ENCODE assay signal across 18 cellular contexts in genomic region chr6:161305860-161306259, GRCh38. TPM values are rescaled to one million over a fixed set of nuclear protein-coding genes. Genes with fewer than 3 reads are reported as not detected.
A peak's percentile ranks its signal among the peaks of the same experiment; 100 is the strongest.
DNase-seq lines count a peak whose midpoint lies in the region; TF ChIP-seq lines count a peak whose summit lies in the region.
"Had no signal": no experiment of that assay in that cellular context is flagged by ENCODE, and none has a peak within 500 bp of the region (broad histone marks: within the 10 kb centered on the region; RNA-seq: fewer than 3 reads in every experiment).

No MANE protein-coding gene starts in this region.

- H3K4me1 Mint-ChIP-seq in H9: peaks cover 8 to 9% of the 10 kb centered on the region in 2 experiments

- no peak overlapping the region for H2BK15ac ChIP-seq in H9 (ENCODE audit: low read depth, low read length)

- H3K4me3 ChIP-seq in esophagus muscularis mucosa (no peak overlapping the region), osteoblast (ENCODE audit: insufficient read depth, low read length) (no peak overlapping the region), smooth muscle cell (no peak overlapping the region), WERI-Rb-1 (ENCODE audit: low read depth, low read length) (no peak overlapping the region)
- H3K4me3 ChIP-seq: A549 had no signal

- no peak for TF ChIP-seq EP300 in esophagus muscularis mucosa (IDR thresholded peaks at IDR 0.05)

- H3K18ac ChIP-seq in H9 (ENCODE audit: insufficient read length, low read depth, low read length): peak overlapping the region; percentile 17

- no peak overlapping the region for H2AK5ac ChIP-seq in H9 (ENCODE audit: insufficient read length, low read length)

- TF ChIP-seq POLR2A in esophagus muscularis mucosa (IDR thresholded peaks at IDR 0.05; ENCODE audit: low read depth): no peak

- H2AFZ ChIP-seq in H9 (ENCODE audit: low read length) (no peak overlapping the region), osteoblast (ENCODE audit: low read length) (no peak overlapping the region), smooth muscle cell (ENCODE audit: low read depth) (no peak overlapping the region)

- peaks cover 0 to 15% (median 0%) of the 10 kb centered on the region in 3 experiments; a peak in 5 of 7 replicates for H3K36me3 Mint-ChIP-seq in H9 (ENCODE audit: insufficient read depth in 1 of 3, low read depth in 3 of 3)
- H3K36me3 Mint-ChIP-seq: CD4-positive, alpha-beta memory T cell had no signal

- no peak overlapping the region for H2BK20ac ChIP-seq in H9 (ENCODE audit: low read depth, low read length, poor library complexity, severe bottlenecking)

- H3K23me2 ChIP-seq in H9 (ENCODE audit: insufficient read length, low read depth, low read length, poor library complexity, severe bottlenecking): no peaks in the 10 kb centered on the region

- no peak for DNase-seq in H9
- peak; percentile 86 for DNase-seq in esophagus muscularis mucosa (ENCODE audit: extremely low spot score)
- peak; percentile 29 for DNase-seq in osteoblast (ENCODE audit: insufficient read length, low spot score, missing footprints)
- DNase-seq in substantia nigra (lab: John Stamatoyannopoulos, UW): peak in 16 of 49 donors; percentile 3 to 57 (median 25)
- DNase-seq in smooth muscle cell (lab: John Stamatoyannopoulos, UW; ENCODE audit: unreplicated experiment): no peak
- no peak for DNase-seq in GF-D8 (lab: John Stamatoyannopoulos, UW)
- DNase-seq in WERI-Rb-1: no peak
- DNase-seq: 8988T; ACHN; AML-193; Calu3; CD4-positive, alpha-beta memory T cell; COR-L47; DMS53; DMS79 treated with DMSO at 0.1 percent for 48 hours; GOT3; HCEC 1CT had no signal

- peaks cover 4% of the 10 kb centered on the region for H3F3A ChIP-seq in smooth muscle cell (ENCODE audit: low read depth)

- H3K23ac ChIP-seq in H9 (ENCODE audit: insufficient read length, low read depth, low read length): no peak overlapping the region

- H4K5ac ChIP-seq in H9 (ENCODE audit: insufficient read length, low read depth, low read length): no peak overlapping the region

- no peak overlapping the region for H3K4ac ChIP-seq in H9 (ENCODE audit: low read depth, low read length)

- H3K27me3 Mint-ChIP-seq in H9 (ENCODE audit: low read depth): peaks cover 2% of the 10 kb centered on the region; the same call in 1 of the 2 replicates

- no peak overlapping the region for H4K91ac ChIP-seq in H9 (ENCODE audit: insufficient read length, low read depth, low read length)

- H2BK5ac ChIP-seq in H9 (ENCODE audit: insufficient read length, low read length): no peak overlapping the region

- peaks cover 6 to 11% of the 10 kb centered on the region in 2 experiments; a peak in 4 of 5 replicates for H3K9me3 Mint-ChIP-seq in H9

- no peak overlapping the region for H3K4me2 ChIP-seq in H9 (ENCODE audit: insufficient read depth, insufficient read length, low read length)
- no peak overlapping the region for H3K4me2 ChIP-seq in osteoblast (ENCODE audit: insufficient read depth, low read length)
- H3K4me2 ChIP-seq in smooth muscle cell: no peak overlapping the region
- H3K4me2 ChIP-seq: A549 had no signal

- H3K4me1 ChIP-seq in H9 (ENCODE audit: insufficient read depth, low read length) (no peaks in the 10 kb centered on the region), esophagus muscularis mucosa (no peaks in the 10 kb centered on the region), osteoblast (ENCODE audit: insufficient read depth, low read length) (peaks cover 26% of the 10 kb centered on the region), smooth muscle cell (ENCODE audit: low read depth) (no peaks in the 10 kb centered on the region)

- H3K14ac ChIP-seq in H9 (ENCODE audit: insufficient read depth, low read length): no peak overlapping the region

- no peaks in the 10 kb centered on the region for H3K79me1 ChIP-seq in H9 (ENCODE audit: insufficient read depth, low read depth, low read length, poor library complexity, severe bottlenecking)

- H2BK12ac ChIP-seq in H9 (ENCODE audit: insufficient read length, low read depth, low read length): no peak overlapping the region

- H3K27me3 ChIP-seq in H9 (ENCODE audit: insufficient read depth, low read length) (no peaks in the 10 kb centered on the region), esophagus muscularis mucosa (no peaks in the 10 kb centered on the region), osteoblast (ENCODE audit: insufficient read depth, low read length) (no peaks in the 10 kb centered on the region), smooth muscle cell (ENCODE audit: low read depth) (no peaks in the 10 kb centered on the region), WERI-Rb-1 (ENCODE audit: insufficient read depth, low read depth, severe bottlenecking) (no peaks in the 10 kb centered on the region)

- H3K4me3 Mint-ChIP-seq in H9: no peak overlapping the region
- H3K4me3 Mint-ChIP-seq: CD4-positive, alpha-beta memory T cell had no signal

- H3K27ac ChIP-seq in H9 (ENCODE audit: insufficient read length, low read depth, low read length) (no peak overlapping the region), esophagus muscularis mucosa (replicated peaks in 1 of 4) (no peak overlapping the region), osteoblast (ENCODE audit: low read depth, low read length) (no peak overlapping the region), substantia nigra (ENCODE audit: low read depth, low read length, poor library complexity, severe bottlenecking) (peak overlapping the region; percentile 74), smooth muscle cell (ENCODE audit: low read depth) (no peak overlapping the region), WERI-Rb-1 (no peak overlapping the region)
- H3K27ac ChIP-seq: A549 had no signal

- H3K79me2 ChIP-seq in H9 (ENCODE audit: insufficient read depth, low read length) (no peaks in the 10 kb centered on the region), osteoblast (ENCODE audit: insufficient read depth, low read length) (no peaks in the 10 kb centered on the region), smooth muscle cell (ENCODE audit: low read depth) (no peaks in the 10 kb centered on the region)

- no CpG with 5 or more reads among the region's 4 CpGs for WGBS in H9 (ENCODE audit: extremely low coverage, insufficient read length, low lambda C conversion rate)
- WGBS in esophagus muscularis mucosa: 81% methylated on average over 4 of the region's 4 CpGs
- 90% methylated on average over 4 of the region's 4 CpGs for WGBS in smooth muscle cell (ENCODE audit: low lambda C conversion rate)

- H4K8ac ChIP-seq in H9 (replicated peaks; ENCODE audit: insufficient read length, low read depth, low read length): no peak overlapping the region

- no peak overlapping the region for H3K27ac Mint-ChIP-seq in H9
- H3K27ac Mint-ChIP-seq: CD4-positive, alpha-beta memory T cell had no signal

- H3K9ac ChIP-seq in H9 (ENCODE audit: extremely low read depth, insufficient read length, low read length): no peak overlapping the region
- H3K9ac ChIP-seq in smooth muscle cell (ENCODE audit: low read depth): no peak overlapping the region

- H3K36me3 ChIP-seq in esophagus muscularis mucosa (no peaks in the 10 kb centered on the region), osteoblast (ENCODE audit: insufficient read depth, low read length) (no peaks in the 10 kb centered on the region), smooth muscle cell (ENCODE audit: low read depth) (no peaks in the 10 kb centered on the region), WERI-Rb-1 (no peaks in the 10 kb centered on the region)

- H4K20me1 ChIP-seq in H9 (ENCODE audit: control insufficient read depth, insufficient read depth, insufficient read length): no peaks in the 10 kb centered on the region
- no peaks in the 10 kb centered on the region for H4K20me1 ChIP-seq in osteoblast (ENCODE audit: insufficient read depth, low read length)
- no peaks in the 10 kb centered on the region for H4K20me1 ChIP-seq in smooth muscle cell (ENCODE audit: low read depth)

- no peaks in the 10 kb centered on the region for H3K9me3 ChIP-seq in H9 (ENCODE audit: control insufficient read depth, low read depth, low read length)
- no peaks in the 10 kb centered on the region for H3K9me3 ChIP-seq in esophagus muscularis mucosa
- H3K9me3 ChIP-seq in osteoblast (ENCODE audit: low read depth, low read length): no peaks in the 10 kb centered on the region
- H3K9me3 ChIP-seq in smooth muscle cell (replicated peaks; ENCODE audit: low read depth): no peaks in the 10 kb centered on the region
- H3K9me3 ChIP-seq in WERI-Rb-1 (ENCODE audit: severe bottlenecking): no peaks in the 10 kb centered on the region
- H3K9me3 ChIP-seq: A549 had no signal

- TF ChIP-seq CTCF in H9 (conservative IDR thresholded peaks at IDR 0.05) (no peak), esophagus muscularis mucosa (IDR thresholded peaks at IDR 0.05) (no peak), osteoblast (IDR thresholded peaks at IDR 0.05; ENCODE audit: extremely low read depth, low read depth, low read length) (no peak), smooth muscle cell (IDR thresholded peaks at IDR 0.05; ENCODE audit: borderline replicate concordance, insufficient read depth, poor library complexity, severe bottlenecking) (no peak), WERI-Rb-1 (IDR thresholded peaks at IDR 0.05; ENCODE audit: low read depth, low read length) (no peak)

- H3T11ph ChIP-seq in H9 (ENCODE audit: low read length): no peak overlapping the region

- intact Hi-C loops in esophagus muscularis mucosa (cut with DNase I): no loop called here

- H2BK120ac ChIP-seq in H9 (ENCODE audit: low read depth, low read length, poor library complexity, severe bottlenecking): no peak overlapping the region

- H3K56ac ChIP-seq in H9 (ENCODE audit: insufficient read length, low read depth, low read length): no peak overlapping the region

RNA-seq across cellular contexts. Expression of gene AGPAT4, which starts 32.0 kb away (rescaled TPM):
- total RNA-seq in H9 (2021) (19.5 and 22.0 TPM in 2 replicates), esophagus muscularis mucosa (10 to 100 TPM in 2 of 4 donors, 1 to 10 TPM in 2; 7.9 to 12.6 (median 10.0) TPM), osteoblast (13.8 and 16.8 TPM in 2 replicates), smooth muscle cell (49.3 and 51.8 TPM in 2 replicates)
- 41.5 and 51.4 TPM in 2 replicates for polyA plus RNA-seq in smooth muscle cell

Comparison
In these comparisons a context has a peak if more than half of its experiments do, and no peak if none do; other contexts are left out.
1. DNase-seq: peak in esophagus muscularis mucosa (single experiment) and osteoblast (single experiment); none in H9 (single experiment), smooth muscle cell (single experiment), GF-D8 (single experiment) and WERI-Rb-1 (single experiment).